24 cellular contexts compared by ENCODE assay signal in genomic region chrX:155889328-155889727, GRCh38.
"Had no signal": no experiment of that assay in that cellular context is flagged by ENCODE, and none has a peak within 500 bp of the region (broad histone marks: within the 10 kb centered on the region; RNA-seq: fewer than 3 reads in every experiment).

No MANE protein-coding gene starts in this region.

- H3K4me1 Mint-ChIP-seq: endodermal cell had no signal

- H3K27ac Mint-ChIP-seq: endodermal cell; immature natural killer cell; naive thymus-derived CD4-positive, alpha-beta T cell; stimulated activated naive B cell treated with anti-CD40 and anti-IgM and Interleukin-4, amounts not matched to agents 10 μg/mL and 1 μg/mL and 100 μg/mL, for 72 hours; stimulated activated naive CD8-positive, alpha-beta T cell treated with anti-CD3 and anti-CD28 coated beads, Interleukin-15, amount 100 ng/mL, for 72 hours had no signal

- ATAC-seq: esophagus mucosa; heart left ventricle; left cardiac atrium; naive thymus-derived CD4-positive, alpha-beta T cell; sciatic nerve; stimulated activated naive B cell treated with anti-CD40 and anti-IgM and Interleukin-4, amounts not matched to agents 10 μg/mL and 1 μg/mL and 100 μg/mL, for 72 hours; stimulated activated naive CD8-positive, alpha-beta T cell treated with anti-CD3 and anti-CD28 coated beads, Interleukin-15, amount 100 ng/mL, for 72 hours; upper lobe of right lung had no signal

- H3K9me3 ChIP-seq: heart left ventricle, left ventricle myocardium inferior, neutrophil, testis, tibial nerve, upper lobe of right lung, vagina had no signal

- H3K36me3 ChIP-seq: neutrophil, vagina had no signal

- DNase-seq: effector CD4-positive, alpha-beta T cell; endodermal cell; heart left ventricle; hypothalamus; immature natural killer cell; left cardiac atrium; left ventricle myocardium inferior; mesenchymal stem cell; naive thymus-derived CD4-positive, alpha-beta T cell; posterior cingulate gyrus; stimulated activated CD4-positive, alpha-beta T cell treated with anti-CD3 and anti-CD28 coated beads, Interleukin-2, amount 100 ng/mL, for 24 hours; stimulated activated CD4-positive, alpha-beta T cell treated with anti-CD3 and anti-CD28 coated beads, Interleukin-4, amount 100 ng/mL, for 4 hours; stimulated activated naive B cell treated with anti-CD40 and anti-IgM and Interleukin-4, amounts not matched to agents 10 μg/mL and 1 μg/mL and 100 μg/mL, for 72 hours; stimulated activated naive CD8-positive, alpha-beta T cell treated with anti-CD3 and anti-CD28 coated beads, Interleukin-15, amount 100 ng/mL, for 72 hours; testis; upper lobe of right lung had no signal

- H3K27me3 Mint-ChIP-seq: naive thymus-derived CD4-positive, alpha-beta T cell; stimulated activated naive B cell treated with anti-CD40 and anti-IgM and Interleukin-4, amounts not matched to agents 10 μg/mL and 1 μg/mL and 100 μg/mL, for 72 hours; stimulated activated naive CD8-positive, alpha-beta T cell treated with anti-CD3 and anti-CD28 coated beads, Interleukin-15, amount 100 ng/mL, for 72 hours had no signal

- H3K4me1 ChIP-seq: testis had no signal

- H3K27ac ChIP-seq: coronary artery, heart left ventricle, left ventricle myocardium inferior, neutrophil, testis, tibial nerve, upper lobe of right lung, vagina had no signal

- H3K4me3 Mint-ChIP-seq: endodermal cell; immature natural killer cell; naive thymus-derived CD4-positive, alpha-beta T cell; stimulated activated naive B cell treated with anti-CD40 and anti-IgM and Interleukin-4, amounts not matched to agents 10 μg/mL and 1 μg/mL and 100 μg/mL, for 72 hours; stimulated activated naive CD8-positive, alpha-beta T cell treated with anti-CD3 and anti-CD28 coated beads, Interleukin-15, amount 100 ng/mL, for 72 hours had no signal

- FAIRE-seq: keratinocyte had no signal

- H3K27me3 ChIP-seq: heart left ventricle, neutrophil, testis, tibial nerve, upper lobe of right lung, vagina had no signal

- H3K4me3 ChIP-seq: coronary artery, heart left ventricle, left ventricle myocardium inferior, lung, testis, tibial nerve, upper lobe of right lung, vagina had no signal
